21 cellular contexts compared by ENCODE assay signal in the genomic region with DNA sequence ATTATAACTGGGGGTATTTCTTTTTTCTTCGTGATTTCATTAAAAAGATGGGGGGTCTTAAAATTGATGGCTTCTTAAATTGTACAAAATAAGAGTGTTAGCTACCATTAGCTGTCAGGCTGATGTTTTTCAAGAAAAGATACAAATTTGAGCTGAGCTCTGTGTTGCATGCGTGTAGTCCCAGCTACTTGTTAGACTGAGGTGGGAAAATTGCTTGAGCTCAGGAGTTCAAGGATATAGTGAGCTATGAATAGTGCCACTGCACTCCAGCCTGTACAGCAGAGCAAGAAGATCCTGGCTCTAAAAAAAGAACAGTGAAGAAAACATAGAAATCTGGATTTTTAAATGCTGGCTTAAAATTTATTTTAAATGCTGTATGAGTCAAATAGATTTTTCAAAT.
"Had no signal": no experiment of that assay in that cellular context is flagged by ENCODE, and none has a peak within 500 bp of the region (broad histone marks: within the 10 kb centered on the region; RNA-seq: fewer than 3 reads in every experiment).

No MANE protein-coding gene starts in this region.

- H3K27me3 Mint-ChIP-seq: activated B cell treated with CpG ODN at 0.5 μM for 24 hours; activated CD4-positive, alpha-beta memory T cell treated with anti-CD3 and anti-CD28 coated beads, Interleukin-2, amount 10 ng/mL, durations not matched to agents 7 days and 5 days; activated naive CD8-positive, alpha-beta T cell treated with anti-CD3 and anti-CD28 coated beads, Interleukin-2, amount 10 ng/mL, durations not matched to agents 7 days and 5 days had no signal

- H3K27ac Mint-ChIP-seq: activated B cell treated with CpG ODN at 0.5 μM for 24 hours; activated CD4-positive, alpha-beta memory T cell treated with anti-CD3 and anti-CD28 coated beads, Interleukin-2, amount 10 ng/mL, durations not matched to agents 7 days and 5 days; activated naive CD8-positive, alpha-beta T cell treated with anti-CD3 and anti-CD28 coated beads, Interleukin-2, amount 10 ng/mL, durations not matched to agents 7 days and 5 days had no signal

- H3K4me3 Mint-ChIP-seq: activated B cell treated with CpG ODN at 0.5 μM for 24 hours; activated CD4-positive, alpha-beta memory T cell treated with anti-CD3 and anti-CD28 coated beads, Interleukin-2, amount 10 ng/mL, durations not matched to agents 7 days and 5 days; activated naive CD8-positive, alpha-beta T cell treated with anti-CD3 and anti-CD28 coated beads, Interleukin-2, amount 10 ng/mL, durations not matched to agents 7 days and 5 days had no signal

- DNase-seq: activated B cell treated with CpG ODN at 0.5 μM for 24 hours; activated CD4-positive, alpha-beta memory T cell treated with anti-CD3 and anti-CD28 coated beads, Interleukin-2, amount 10 ng/mL, durations not matched to agents 7 days and 5 days; activated CD4-positive, alpha-beta T cell treated with anti-CD3 and anti-CD28 coated beads for 1 hour; activated CD4-positive, alpha-beta T cell treated with anti-CD3 and anti-CD28 coated beads, Interleukin-2, amount 50 U/mL, for 1 hour; activated naive CD4-positive, alpha-beta T cell treated with anti-CD3 and anti-CD28 coated beads, Interleukin-2, amount 50 U/mL, for 16 hours; activated naive CD8-positive, alpha-beta T cell treated with anti-CD3 and anti-CD28 coated beads, Interleukin-2, amount 10 ng/mL, durations not matched to agents 7 days and 5 days; activated T-cell treated with anti-CD3 and anti-CD28 coated beads for 4 hours; anterior cingulate cortex; NCI-H1092; NCI-H1417; NCI-H1694; NCI-H2029; NCI-H2107; NCI-H2171 treated with DMSO at 0.1 percent for 48 hours; NCI-H226; NCI-H510A; NCI-H526 treated with DMSO at 0.1 percent for 48 hours; Peyer's patch; SHP77 treated with DMSO at 0.1 percent for 48 hours; T-helper 2 cell; T1000 had no signal

- H3K9me3 Mint-ChIP-seq: activated B cell treated with CpG ODN at 0.5 μM for 24 hours had no signal
